8 cellular contexts compared by ENCODE assay signal in genomic region chr9:127926961-127927456, GRCh38. TPM values are rescaled to one million over a fixed set of nuclear protein-coding genes. Genes with fewer than 3 reads are reported as not detected.
DNase-seq lines count a peak whose midpoint lies in the region; ATAC-seq and TF ChIP-seq lines count a peak whose summit lies in the region.

No MANE protein-coding gene starts in this region.

- H3K4me1 ChIP-seq in iPS-15b (ENCODE audit: control insufficient read depth, insufficient read depth, low read length) = peaks cover 12% of the 10 kb centered on the region

- H3K4me3 Mint-ChIP-seq in activated naive CD4-positive, alpha-beta T cell treated with anti-CD3 and anti-CD28 coated beads, Interleukin-2, amount 50 U/mL, for 24 hours = peak overlapping the region; percentile 60
- H3K4me3 Mint-ChIP-seq in activated T-helper 17 cell treated with anti-CD3 and anti-CD28 coated beads, Interleukin-2, amount 50 U/mL, for 72 hours = peak overlapping the region; percentile 61
- H3K4me3 Mint-ChIP-seq in type B pancreatic cell = peak overlapping the region; percentile 69

- peaks cover 28% of the 10 kb centered on the region for H3K4me1 Mint-ChIP-seq in activated naive CD4-positive, alpha-beta T cell treated with anti-CD3 and anti-CD28 coated beads, Interleukin-2, amount 50 U/mL, for 24 hours
- peaks cover 10% of the 10 kb centered on the region for H3K4me1 Mint-ChIP-seq in activated T-helper 17 cell treated with anti-CD3 and anti-CD28 coated beads, Interleukin-2, amount 50 U/mL, for 72 hours
- peaks cover 14% of the 10 kb centered on the region for H3K4me1 Mint-ChIP-seq in type B pancreatic cell (ENCODE audit: unreplicated experiment)

- no peak overlapping the region for H3K27ac Mint-ChIP-seq in activated naive CD4-positive, alpha-beta T cell treated with anti-CD3 and anti-CD28 coated beads, Interleukin-2, amount 50 U/mL, for 24 hours
- no peak overlapping the region for H3K27ac Mint-ChIP-seq in activated T-helper 17 cell treated with anti-CD3 and anti-CD28 coated beads, Interleukin-2, amount 50 U/mL, for 72 hours
- no peak overlapping the region for H3K27ac Mint-ChIP-seq in type B pancreatic cell

- no peaks in the 10 kb centered on the region for H3K36me3 ChIP-seq in iPS-15b (ENCODE audit: control insufficient read depth, insufficient read depth, low read length)

- no peak for TF ChIP-seq CTCF in type B pancreatic cell (conservative IDR thresholded peaks at IDR 0.05)

- ATAC-seq in activated T-helper 17 cell treated with anti-CD3 and anti-CD28 coated beads, Interleukin-2, amount 50 U/mL, for 72 hours (replicated peaks) = peak; percentile 30
- ATAC-seq in HG03108 (IDR thresholded peaks at IDR 0.05; ENCODE audit: unreplicated experiment) = no peak

- H3K27me3 ChIP-seq in iPS-15b (ENCODE audit: control insufficient read depth, insufficient read depth, low read length) = peaks cover 25% of the 10 kb centered on the region

- H3K36me3 Mint-ChIP-seq in activated naive CD4-positive, alpha-beta T cell treated with anti-CD3 and anti-CD28 coated beads, Interleukin-2, amount 50 U/mL, for 24 hours = no peaks in the 10 kb centered on the region
- no peaks in the 10 kb centered on the region for H3K36me3 Mint-ChIP-seq in activated T-helper 17 cell treated with anti-CD3 and anti-CD28 coated beads, Interleukin-2, amount 50 U/mL, for 72 hours (ENCODE audit: low read depth)
- no peaks in the 10 kb centered on the region for H3K36me3 Mint-ChIP-seq in type B pancreatic cell

- peak overlapping the region; percentile 90 for H3K4me3 ChIP-seq in iPS-15b (ENCODE audit: low read depth, low read length)

- DNase-seq in activated naive CD4-positive, alpha-beta T cell treated with Interleukin-2 at 50 U/mL for 16 hours = no peak
- DNase-seq in type B pancreatic cell (ENCODE audit: extremely low spot score, unreplicated experiment) = no peak
- no peak for DNase-seq in globus pallidus (ENCODE audit: low spot score)
- no peak for DNase-seq in NCI-H2107 treated with DMSO at 0.1 percent for 48 hours (lab: John Stamatoyannopoulos, UW; ENCODE audit: unreplicated experiment)

- peaks cover 2% of the 10 kb centered on the region for H3K27me3 Mint-ChIP-seq in activated naive CD4-positive, alpha-beta T cell treated with anti-CD3 and anti-CD28 coated beads, Interleukin-2, amount 50 U/mL, for 24 hours
- no peaks in the 10 kb centered on the region for H3K27me3 Mint-ChIP-seq in activated T-helper 17 cell treated with anti-CD3 and anti-CD28 coated beads, Interleukin-2, amount 50 U/mL, for 72 hours
- H3K27me3 Mint-ChIP-seq in type B pancreatic cell = peaks cover 59% of the 10 kb centered on the region

- H3K9me3 Mint-ChIP-seq in activated naive CD4-positive, alpha-beta T cell treated with anti-CD3 and anti-CD28 coated beads, Interleukin-2, amount 50 U/mL, for 24 hours = no peaks in the 10 kb centered on the region
- H3K9me3 Mint-ChIP-seq in activated T-helper 17 cell treated with anti-CD3 and anti-CD28 coated beads, Interleukin-2, amount 50 U/mL, for 72 hours = no peaks in the 10 kb centered on the region
- H3K9me3 Mint-ChIP-seq in type B pancreatic cell = no peaks in the 10 kb centered on the region

- no peak overlapping the region for H3K9ac ChIP-seq in iPS-15b (ENCODE audit: low read depth, low read length)

- H3K9me3 ChIP-seq in iPS-15b (ENCODE audit: control insufficient read depth, insufficient read depth, low read length) = no peaks in the 10 kb centered on the region

RNA-seq across cellular contexts. Expression of gene PIP5KL1, which starts 3.6 kb away (rescaled TPM):
- total RNA-seq in activated T-helper 17 cell treated with anti-CD3 and anti-CD28 coated beads, Interleukin-2, amount 50 U/mL, for 72 hours = 1 to 10 TPM; 2.6 to 3.7 TPM
- 5.8 and 9.4 TPM in 2 replicates for total RNA-seq in type B pancreatic cell (ENCODE audit: low replicate concordance)

RNA-seq across cellular contexts. Expression of gene ST6GALNAC4, which starts 10.2 kb away (rescaled TPM):
- 10 to 100 TPM; 19.6 to 19.8 TPM for total RNA-seq in activated T-helper 17 cell treated with anti-CD3 and anti-CD28 coated beads, Interleukin-2, amount 50 U/mL, for 72 hours
- total RNA-seq in type B pancreatic cell (ENCODE audit: low replicate concordance) = 11.9 and 17.5 TPM in 2 replicates

RNA-seq across cellular contexts. Expression of gene DPM2, which starts 10.6 kb away (rescaled TPM):
- 10 to 100 TPM; 29.4 to 54.5 TPM for total RNA-seq in activated T-helper 17 cell treated with anti-CD3 and anti-CD28 coated beads, Interleukin-2, amount 50 U/mL, for 72 hours
- 41.6 and 56.3 TPM in 2 replicates for total RNA-seq in type B pancreatic cell (ENCODE audit: low replicate concordance)

RNA-seq across cellular contexts. Expression of gene ST6GALNAC6, which starts 27.6 kb away (rescaled TPM):
- 100 to 1,000 TPM in 1 of 2 donors, 10 to 100 TPM in 1; 61.7 to 124 TPM for total RNA-seq in activated T-helper 17 cell treated with anti-CD3 and anti-CD28 coated beads, Interleukin-2, amount 50 U/mL, for 72 hours
- total RNA-seq in type B pancreatic cell (ENCODE audit: low replicate concordance) = 19.8 and 32.6 TPM in 2 replicates

RNA-seq across cellular contexts. Expression of gene AK1, which starts 49.5 kb away (rescaled TPM):
- total RNA-seq in activated T-helper 17 cell treated with anti-CD3 and anti-CD28 coated beads, Interleukin-2, amount 50 U/mL, for 72 hours = 10 to 100 TPM; 23.2 to 79.0 TPM
- total RNA-seq in type B pancreatic cell (ENCODE audit: low replicate concordance) = 35.2 and 59.8 TPM in 2 replicates
